Comparison of ENCODE assay signal across 8 cellular contexts in genomic region chr1:202805886-202806511, GRCh38. TPM values are rescaled to one million over a fixed set of nuclear protein-coding genes. Genes with fewer than 3 reads are reported as not detected.
A peak's percentile ranks its signal among the peaks of the same experiment; 100 is the strongest.
DNase-seq lines count a peak whose midpoint lies in the region; ATAC-seq and TF ChIP-seq lines count a peak whose summit lies in the region.

No MANE protein-coding gene starts in this region.

- ATAC-seq in CD8-positive, alpha-beta T cell, result no peak
- no peak for ATAC-seq in HG03442 (IDR thresholded peaks at IDR 0.05; ENCODE audit: unreplicated experiment)

- H3K36me3 ChIP-seq in CD8-positive, alpha-beta T cell (ENCODE audit: insufficient read depth, low read length), result no peaks in the 10 kb centered on the region
- no peaks in the 10 kb centered on the region for H3K36me3 ChIP-seq in tibial nerve

- H3K36me3 Mint-ChIP-seq in CD8-positive, alpha-beta T cell, result peaks cover 3% of the 10 kb centered on the region

- in situ Hi-C loops in astrocyte of the cerebellum (cut with HindIII; ENCODE audit: low sequenced_read_pairs), result no loop called here

- H3K4me3 ChIP-seq in CD8-positive, alpha-beta T cell (ENCODE audit: low read depth, low read length), result peak overlapping the region; percentile 59
- H3K4me3 ChIP-seq in LNCaP clone FGC (ENCODE audit: low read depth, low read length) (peak overlapping the region; percentile 84), astrocyte of the cerebellum (ENCODE audit: low read depth, low read length) (peak overlapping the region; percentile 88), lower leg skin (ENCODE audit: low read depth, poor library complexity, severe bottlenecking) (peak overlapping the region; percentile 96), tibial nerve (peak overlapping the region in 3 of 4 donors; percentile 93 to 98 (median 94))

- H3K27me3 ChIP-seq in CD8-positive, alpha-beta T cell (ENCODE audit: insufficient read depth, low read length), result no peaks in the 10 kb centered on the region
- H3K27me3 ChIP-seq in tibial nerve, result no peaks in the 10 kb centered on the region

- DNase-seq in CD8-positive, alpha-beta T cell, result no peak
- DNase-seq in LNCaP clone FGC (ENCODE audit: low read depth) (no peak), astrocyte of the cerebellum (ENCODE audit: low read depth) (no peak), lower leg skin (ENCODE audit: low spot score in 2 of 2) (no peak), tibial nerve (ENCODE audit: low spot score in 2 of 2) (no peak), DMS114 treated with DMSO at 0.1 percent for 48 hours (lab: John Stamatoyannopoulos, UW; ENCODE audit: unreplicated experiment) (no peak), AG20443 (ENCODE audit: low spot score) (no peak)

- TF ChIP-seq POLR2A in lower leg skin (IDR thresholded peaks at IDR 0.05), result no peak
- no peak for TF ChIP-seq POLR2A in tibial nerve (IDR thresholded peaks at IDR 0.05)

- H3K9me3 ChIP-seq in CD8-positive, alpha-beta T cell (ENCODE audit: low read length), result no peaks in the 10 kb centered on the region
- no peaks in the 10 kb centered on the region for H3K9me3 ChIP-seq in tibial nerve

- H3K9me3 Mint-ChIP-seq in CD8-positive, alpha-beta T cell, result no peaks in the 10 kb centered on the region

- TF ChIP-seq EP300 in tibial nerve (IDR thresholded peaks at IDR 0.05), result no peak

- POLR2A ChIA-PET in CD8-positive, alpha-beta T cell (lab: Charles Lee), result interaction anchor here (1.1 kb wide), 1 partner anchor 25 kb away, joined by 3 read pairs; no protein-coding TSS in a partner anchor

- no peaks in the 10 kb centered on the region for H3K27me3 Mint-ChIP-seq in CD8-positive, alpha-beta T cell (ENCODE audit: low read depth)

- intact Hi-C loops in CD8-positive, alpha-beta T cell (cut with DNase I, micrococcal nuclease), result loop anchor here (5.0 to 10.0 kb wide), 4 partner anchors 44 to 464 kb away; partner anchors contain the start of genes TMEM183A (in 1 of the 2) and UBE2T (in 1 of the 2)
- intact Hi-C loops in lower leg skin (cut with DNase I; ENCODE audit: low total_unique reads), result loop anchor here (2.0 kb wide), 1 partner anchor 47 kb away; no protein-coding TSS in a partner anchor

- H3K27ac ChIP-seq in CD8-positive, alpha-beta T cell (ENCODE audit: low read depth, low read length), result no peak overlapping the region
- peak overlapping the region in 3 of 4 donors; percentile 85 to 93 (median 91) for H3K27ac ChIP-seq in tibial nerve

- peaks cover 54% of the 10 kb centered on the region for H3K4me1 Mint-ChIP-seq in CD8-positive, alpha-beta T cell (ENCODE audit: low read depth)

- H3K4me1 ChIP-seq in CD8-positive, alpha-beta T cell (ENCODE audit: insufficient read depth, low read length), result peaks cover 28% of the 10 kb centered on the region
- H3K4me1 ChIP-seq in tibial nerve, result peaks cover 0 to 55% (median 14%) of the 10 kb centered on the region in 4 donors

- CTCF ChIA-PET in CD8-positive, alpha-beta T cell (lab: Charles Lee), result no interaction called here

- H3K27ac Mint-ChIP-seq in CD8-positive, alpha-beta T cell, result peak overlapping the region; percentile 83

- 36% methylated on average over 3 of the region's 3 CpGs for WGBS in lower leg skin, 2 donors
- 43 to 51% methylated on average over 3 of the region's 3 CpGs for WGBS in tibial nerve, 2 donors

- no peak for TF ChIP-seq CTCF in CD8-positive, alpha-beta T cell (IDR thresholded peaks at IDR 0.05)
- TF ChIP-seq CTCF in LNCaP clone FGC (IDR thresholded peaks at IDR 0.05; ENCODE audit: control insufficient read depth, extremely low read depth, insufficient read depth) (no peak), astrocyte of the cerebellum (IDR thresholded peaks at IDR 0.05; ENCODE audit: low read depth, low read length, missing control alignments) (no peak), lower leg skin (IDR thresholded peaks at IDR 0.05) (no peak), tibial nerve (IDR thresholded peaks at IDR 0.05) (no peak)

- H3K4me3 Mint-ChIP-seq in CD8-positive, alpha-beta T cell, result peak overlapping the region; percentile 86

RNA-seq across cellular contexts. Expression of gene KDM5B, which starts 2.2 kb away (rescaled TPM):
- 10 to 100 TPM; 55.0 to 65.1 TPM for total RNA-seq in CD8-positive, alpha-beta T cell
- total RNA-seq in lower leg skin (100 to 1,000 TPM in 2 of 4 donors, 10 to 100 TPM in 2; 74.2 to 113 (median 89.2) TPM), tibial nerve (10 to 100 TPM; 39.8 to 61.5 (median 41.2) TPM)

RNA-seq across cellular contexts. Expression of gene PCAT6, which starts 4.8 kb away (rescaled TPM):
- 1 to 10 TPM in 1 of 2 experiments, under 1 TPM in 1; 0.92 to 1.6 TPM for total RNA-seq in CD8-positive, alpha-beta T cell
- 1 to 10 TPM; 3.4 to 5.1 (median 4.3) TPM for total RNA-seq in lower leg skin
- not detected for total RNA-seq in tibial nerve
